In the genomic region with DNA sequence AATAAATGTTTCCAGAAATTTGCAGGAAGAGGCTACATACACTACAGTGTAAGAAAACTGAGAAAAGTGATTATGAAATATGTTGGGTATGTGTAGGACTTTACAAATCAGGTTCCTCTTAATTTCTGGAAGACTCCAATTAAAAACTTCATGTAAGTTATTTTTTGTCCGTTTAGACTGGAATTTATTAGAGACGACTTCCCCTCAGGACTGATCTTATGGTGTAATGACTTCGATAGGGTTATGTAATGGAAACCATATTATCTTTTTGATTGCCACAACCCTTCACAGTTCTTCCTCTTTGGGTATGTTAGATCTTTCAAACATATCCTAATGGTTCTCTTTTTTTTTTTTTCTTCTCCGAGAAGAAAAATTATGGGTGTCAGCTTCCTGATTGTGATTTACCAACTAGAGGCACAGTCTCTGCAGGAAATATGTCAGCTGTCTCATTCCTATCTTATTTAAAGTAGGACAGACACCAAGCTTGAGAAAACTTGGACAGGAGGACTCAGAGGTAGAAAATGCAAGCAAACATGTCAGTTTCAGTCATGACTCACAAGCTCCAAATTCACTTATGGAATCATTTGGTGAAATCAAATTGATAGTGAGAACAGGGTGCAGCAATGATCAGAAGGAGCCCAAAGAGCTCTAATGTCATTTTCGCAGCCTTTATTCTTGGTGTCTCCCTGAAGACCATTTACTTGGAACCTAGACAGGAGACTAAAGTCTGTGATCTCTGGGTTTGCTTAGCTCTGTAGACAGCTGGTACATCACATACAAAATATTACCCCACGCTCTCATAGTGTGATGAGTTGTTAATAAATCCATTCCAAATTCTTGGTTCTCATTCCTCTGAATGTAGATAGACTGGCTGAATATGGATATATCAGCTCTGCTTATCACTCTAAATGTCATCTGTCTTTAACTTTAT, we compare ENCODE assay signal across 16 cellular contexts. TPM values are rescaled to one million over a fixed set of nuclear protein-coding genes. Genes with fewer than 3 reads are reported as not detected.
DNase-seq lines count a peak whose midpoint lies in the region; ATAC-seq and TF ChIP-seq lines count a peak whose summit lies in the region.
"Had no signal": no experiment of that assay in that cellular context is flagged by ENCODE, and none has a peak within 500 bp of the region (broad histone marks: within the 10 kb centered on the region; RNA-seq: fewer than 3 reads in every experiment).

No MANE protein-coding gene starts in this region.

- no peak overlapping the region for H4K8ac ChIP-seq in IMR-90 (ENCODE audit: low read depth in 2 of 2, low read length in 2 of 2)

- WGBS in IMR-90 (ENCODE audit: extremely low coverage in 2 of 2, insufficient read length in 1 of 2), 2 experiments: no CpG with 5 or more reads among the region's 6 CpGs
- 59 to 69% methylated on average over 5 to 6 of the region's 6 CpGs for WGBS in gastroesophageal sphincter (ENCODE audit: low coverage in 1 of 2), 2 donors

- H4K20me1 ChIP-seq in IMR-90 (ENCODE audit: insufficient read depth, low read length): no peaks in the 10 kb centered on the region

- intact Hi-C loops in IMR-90 (cut with micrococcal nuclease) (no loop called here), sciatic nerve (cut with DNase I) (no loop called here)

- POLR2A ChIA-PET in IMR-90 (lab: Charles Lee; ENCODE audit: unreplicated experiment): no interaction called here

- no peak overlapping the region for H3K27ac ChIP-seq in IMR-90 (ENCODE audit: insufficient read depth, low read length)
- H3K27ac ChIP-seq in RWPE2 (ENCODE audit: poor library complexity, severe bottlenecking): peak overlapping the region; percentile 50
- no peak overlapping the region for H3K27ac ChIP-seq in gastroesophageal sphincter
- H3K27ac ChIP-seq: WERI-Rb-1 had no signal

- 0 out of 2 replicates have a peak overlapping the region, but pooled peaks have one; percentile 69 for H3K14ac ChIP-seq in IMR-90 (replicated peaks; ENCODE audit: low read depth, low read length)

- no peak overlapping the region for H3K18ac ChIP-seq in IMR-90 (ENCODE audit: low read depth, low read length)

- H3K4me1 ChIP-seq in IMR-90 (ENCODE audit: control insufficient read depth, insufficient read depth, low read length) (peaks cover 2% of the 10 kb centered on the region; the same call in 1 of the 2 replicates), RWPE2 (ENCODE audit: insufficient read depth, poor library complexity, severe bottlenecking) (peaks cover 18% of the 10 kb centered on the region), gastroesophageal sphincter (peaks cover 0 to 3% (median 0%) of the 10 kb centered on the region in 3 donors)

- no peak for TF ChIP-seq RAD21 in IMR-90 (IDR thresholded peaks at IDR 0.05; ENCODE audit: low read length)

- H3K27ac Mint-ChIP-seq in effector memory CD8-positive, alpha-beta T cell: no peak overlapping the region
- H3K27ac Mint-ChIP-seq: activated CD8-positive, alpha-beta memory T cell treated with anti-CD3 and anti-CD28 coated beads, Interleukin-2, amount 10 ng/mL, durations not matched to agents 7 days and 5 days; activated naive CD4-positive, alpha-beta T cell treated with anti-CD3 and anti-CD28 coated beads for 36 hours; CD4-positive, alpha-beta T cell had no signal

- no peak overlapping the region for H3K56ac ChIP-seq in IMR-90 (ENCODE audit: extremely low read depth, insufficient read depth, low read length)

- H2AK9ac ChIP-seq in IMR-90 (replicated peaks; ENCODE audit: low read depth, low read length, poor library complexity): no peak overlapping the region

- no peaks in the 10 kb centered on the region for H3K36me3 Mint-ChIP-seq in effector memory CD8-positive, alpha-beta T cell (ENCODE audit: insufficient read depth)
- H3K36me3 Mint-ChIP-seq: activated CD8-positive, alpha-beta memory T cell treated with anti-CD3 and anti-CD28 coated beads, Interleukin-2, amount 10 ng/mL, durations not matched to agents 7 days and 5 days had no signal

- no peaks in the 10 kb centered on the region for H3K79me1 ChIP-seq in IMR-90 (ENCODE audit: low read depth in 1 of 2, low read length in 2 of 2)

- H3K9me3 ChIP-seq in IMR-90 (ENCODE audit: control insufficient read depth, insufficient read depth, low read length): no peaks in the 10 kb centered on the region
- H3K9me3 ChIP-seq in RWPE2 (ENCODE audit: severe bottlenecking): no peaks in the 10 kb centered on the region
- H3K9me3 ChIP-seq in gastroesophageal sphincter: peaks cover 0 to 6% (median 0%) of the 10 kb centered on the region in 3 donors

- H3K27me3 ChIP-seq in IMR-90 (ENCODE audit: control insufficient read depth, insufficient read depth, low read length) (peaks cover 17% of the 10 kb centered on the region), RWPE2 (ENCODE audit: insufficient read depth, poor library complexity, severe bottlenecking) (no peaks in the 10 kb centered on the region), gastroesophageal sphincter (no peaks in the 10 kb centered on the region)

- no peak overlapping the region for H2BK120ac ChIP-seq in IMR-90 (ENCODE audit: low read depth, low read length)

- no peak overlapping the region for H2AFZ ChIP-seq in IMR-90 (replicated peaks; ENCODE audit: low read length, poor library complexity)

- in situ Hi-C loops in IMR-90 (cut with MboI; ENCODE audit: low sequenced_read_pairs): no loop called here

- no peak; the same call in 1 of the 2 replicates for ATAC-seq in IMR-90 (ENCODE audit: low read depth)
- peak; percentile 77 for ATAC-seq in RWPE2 (ENCODE audit: low read depth)
- peak; percentile 33 for ATAC-seq in sciatic nerve
- ATAC-seq in gastroesophageal sphincter: no peak
- no peak for ATAC-seq in effector memory CD8-positive, alpha-beta T cell (replicated peaks)
- ATAC-seq: activated CD8-positive, alpha-beta memory T cell treated with anti-CD3 and anti-CD28 coated beads, Interleukin-2, amount 10 ng/mL, durations not matched to agents 7 days and 5 days had no signal

- CTCF ChIA-PET in IMR-90 (lab: Yijun Ruan, JAX): no interaction called here

- dilution Hi-C loops in IMR-90 (cut with HindIII; ENCODE audit: low sequenced_read_pairs, unreplicated experiment): no loop called here

- no peak overlapping the region for H2AK5ac ChIP-seq in IMR-90 (ENCODE audit: low read depth, low read length)

- BruUV-seq in IMR-90 (replicated peaks; lab: Mats Ljungman, UMichigan): no TSS peak

- DNase-seq in IMR-90: peak; percentile 48
- no peak for DNase-seq in RWPE2 (ENCODE audit: low spot score)
- DNase-seq in epithelial cell of esophagus (ENCODE audit: low read depth): peak; percentile 83
- DNase-seq in sciatic nerve (ENCODE audit: low spot score): no peak
- DNase-seq in NCI-H1930 (lab: John Stamatoyannopoulos, UW): no peak
- no peak for DNase-seq in effector memory CD8-positive, alpha-beta T cell
- DNase-seq: activated CD8-positive, alpha-beta memory T cell treated with anti-CD3 and anti-CD28 coated beads, Interleukin-2, amount 10 ng/mL, durations not matched to agents 7 days and 5 days; activated naive CD4-positive, alpha-beta T cell treated with anti-CD3 and anti-CD28 coated beads for 36 hours; CD4-positive, alpha-beta T cell; kidney glomerular epithelial cell; NCI-H187 treated with DMSO at 0.1 percent for 48 hours; NCI-H82; SHP77 treated with DMSO at 0.1 percent for 48 hours; stimulated activated CD4-positive, alpha-beta T cell treated with anti-CD3 and anti-CD28 coated beads, Interleukin-4, amount 100 ng/mL, for 1 hour; WERI-Rb-1 had no signal

- no peak overlapping the region for H3K4me3 Mint-ChIP-seq in effector memory CD8-positive, alpha-beta T cell
- H3K4me3 Mint-ChIP-seq: activated CD8-positive, alpha-beta memory T cell treated with anti-CD3 and anti-CD28 coated beads, Interleukin-2, amount 10 ng/mL, durations not matched to agents 7 days and 5 days; activated naive CD4-positive, alpha-beta T cell treated with anti-CD3 and anti-CD28 coated beads for 36 hours; CD4-positive, alpha-beta T cell had no signal

- no peak overlapping the region for H3K23ac ChIP-seq in IMR-90 (ENCODE audit: low read depth, low read length)

- no peaks in the 10 kb centered on the region for H3K4me1 Mint-ChIP-seq in effector memory CD8-positive, alpha-beta T cell (ENCODE audit: low read depth in 2 of 2)
- H3K4me1 Mint-ChIP-seq: activated CD8-positive, alpha-beta memory T cell treated with anti-CD3 and anti-CD28 coated beads, Interleukin-2, amount 10 ng/mL, durations not matched to agents 7 days and 5 days had no signal

- peaks cover 24 to 62% of the 10 kb centered on the region in 2 donors for H3K27me3 Mint-ChIP-seq in effector memory CD8-positive, alpha-beta T cell

- H3K9ac ChIP-seq in IMR-90 (ENCODE audit: low read depth, low read length): no peak overlapping the region

- no peak overlapping the region for H4K91ac ChIP-seq in IMR-90 (ENCODE audit: insufficient read depth, low read depth, low read length)

- no peak overlapping the region for H3K4ac ChIP-seq in IMR-90 (ENCODE audit: low read depth, low read length)

- no peak overlapping the region for H4K5ac ChIP-seq in IMR-90 (ENCODE audit: low read depth, low read length)

- H2BK15ac ChIP-seq in IMR-90 (ENCODE audit: low read depth, low read length): no peak overlapping the region

- no peaks in the 10 kb centered on the region for H3K9me3 Mint-ChIP-seq in effector memory CD8-positive, alpha-beta T cell
- H3K9me3 Mint-ChIP-seq: activated naive CD4-positive, alpha-beta T cell treated with anti-CD3 and anti-CD28 coated beads for 36 hours; CD4-positive, alpha-beta T cell had no signal

- H3K4me2 ChIP-seq in IMR-90 (ENCODE audit: low read depth, low read length): no peak overlapping the region

- no peak overlapping the region for H2BK20ac ChIP-seq in IMR-90 (ENCODE audit: low read depth, low read length)

- H2BK5ac ChIP-seq in IMR-90 (ENCODE audit: low read depth, low read length, poor library complexity, severe bottlenecking): no peak overlapping the region

- TF ChIP-seq CTCF in IMR-90 (conservative IDR thresholded peaks at IDR 0.05; ENCODE audit: low read depth, low read length): no peak
- TF ChIP-seq CTCF in RWPE2 (IDR thresholded peaks at IDR 0.05; ENCODE audit: poor library complexity, severe bottlenecking): no peak
- no peak for TF ChIP-seq CTCF in epithelial cell of esophagus (IDR thresholded peaks at IDR 0.05; ENCODE audit: insufficient read depth, low read depth, low read length, missing control alignments)
- no peak for TF ChIP-seq CTCF in gastroesophageal sphincter (IDR thresholded peaks at IDR 0.05)

- no peak for TF ChIP-seq POLR2A in IMR-90 (IDR thresholded peaks at IDR 0.05; ENCODE audit: low read depth, low read length)
- no peak for TF ChIP-seq POLR2A in gastroesophageal sphincter (IDR thresholded peaks at IDR 0.05)

- no peak overlapping the region for H3K4me3 ChIP-seq in IMR-90 (ENCODE audit: insufficient read depth, low read depth, low read length)
- no peak overlapping the region for H3K4me3 ChIP-seq in RWPE2 (ENCODE audit: severe bottlenecking)
- H3K4me3 ChIP-seq in epithelial cell of esophagus (ENCODE audit: low read length): no peak overlapping the region
- H3K4me3 ChIP-seq in gastroesophageal sphincter: no peak overlapping the region

- no peaks in the 10 kb centered on the region for H3K9me1 ChIP-seq in IMR-90 (ENCODE audit: insufficient read depth, low read length)

- TF ChIP-seq EP300 in gastroesophageal sphincter (IDR thresholded peaks at IDR 0.05): no peak

- H3K36me3 ChIP-seq in IMR-90 (ENCODE audit: control insufficient read depth, insufficient read depth, low read length): no peaks in the 10 kb centered on the region
- no peaks in the 10 kb centered on the region for H3K36me3 ChIP-seq in RWPE2 (ENCODE audit: low read depth)
- H3K36me3 ChIP-seq in gastroesophageal sphincter: no peaks in the 10 kb centered on the region
- H3K36me3 ChIP-seq: WERI-Rb-1 had no signal

RNA-seq across cellular contexts. Expression of a gene that starts 11.0 kb away (rescaled TPM):
- total RNA-seq in IMR-90 (2012; rRNA removed) (2.7 and 3.6 TPM in 2 replicates), sciatic nerve (47.5 TPM), gastroesophageal sphincter (1 to 10 TPM; 4.0 to 8.9 (median 7.2) TPM)
- 6.4 and 7.7 TPM in 2 replicates for polyA plus RNA-seq in IMR-90 (2012; rRNA removed)
- 5.2 and 7.5 TPM in 2 replicates for polyA plus RNA-seq in IMR-90 (2012; cell fraction: cytosol; rRNA removed)
- 4.9 and 6.9 TPM in 2 replicates for polyA plus RNA-seq in IMR-90 (2012; cell fraction: nucleus; rRNA removed; ENCODE audit: low replicate concordance)
- total RNA-seq: activated CD8-positive, alpha-beta memory T cell treated with anti-CD3 and anti-CD28 coated beads, Interleukin-2, amount 10 ng/mL, durations not matched to agents 7 days and 5 days had no signal

Comparison
In these comparisons a context has a peak if more than half of its experiments do, and no peak if none do; other contexts are left out.
1. ATAC-seq: peak in RWPE2 (single experiment) and sciatic nerve (single experiment); none in IMR-90 (single experiment), gastroesophageal sphincter (single experiment) and effector memory CD8-positive, alpha-beta T cell (single experiment).
2. DNase-seq: peak in IMR-90 (single experiment) and epithelial cell of esophagus (single experiment); none in RWPE2 (single experiment), sciatic nerve (single experiment), NCI-H1930 (0 of 2) and effector memory CD8-positive, alpha-beta T cell (0 of 3).